In the genomic region with DNA sequence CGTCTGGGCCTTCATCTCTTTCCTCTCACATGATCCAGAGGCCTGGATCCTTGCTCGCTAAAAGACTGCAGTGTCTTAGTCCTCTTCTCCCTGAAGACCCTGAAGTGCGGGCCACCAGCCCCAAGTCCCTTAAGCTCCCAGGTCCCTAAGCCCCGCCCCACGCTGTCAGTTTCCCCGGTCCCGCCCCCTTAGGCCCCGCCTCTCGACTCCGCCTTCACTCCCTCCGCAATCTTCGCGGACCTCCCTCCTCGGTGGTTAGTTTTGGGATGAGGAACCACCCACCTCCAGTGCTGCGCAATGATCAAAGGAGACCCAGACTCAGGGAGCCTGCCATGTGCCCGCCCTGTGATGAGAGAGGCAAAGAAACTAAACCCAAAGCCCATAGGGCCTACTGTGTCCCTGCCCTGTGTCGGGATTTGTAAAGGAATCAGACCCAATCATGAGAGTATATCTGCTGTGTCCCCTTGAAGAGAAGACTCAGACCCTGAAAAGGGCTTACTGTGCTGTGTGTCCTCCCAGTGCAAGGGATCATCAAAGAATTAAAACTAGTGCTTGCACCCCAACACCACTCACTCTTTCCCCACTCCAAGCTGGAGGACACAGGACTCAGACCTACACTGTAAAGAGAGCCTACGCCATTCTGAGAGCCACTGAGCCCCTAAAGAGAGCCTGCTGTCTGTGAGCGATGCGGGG, we compare ENCODE assay signal across 8 cellular contexts. TPM values are rescaled to one million over a fixed set of nuclear protein-coding genes. Genes with fewer than 3 reads are reported as not detected.
A peak's percentile ranks its signal among the peaks of the same experiment; 100 is the strongest.
DNase-seq lines count a peak whose midpoint lies in the region; ATAC-seq and TF ChIP-seq lines count a peak whose summit lies in the region.

No MANE protein-coding gene starts in this region.

- H3K27me3 ChIP-seq in SJSA1 (replicated peaks) (no peaks in the 10 kb centered on the region), upper lobe of right lung (no peaks in the 10 kb centered on the region)

- TF ChIP-seq CTCF in C4-2B (conservative IDR thresholded peaks at IDR 0.05) (no peak), upper lobe of right lung (IDR thresholded peaks at IDR 0.05) (no peak)

- H3K9me3 ChIP-seq in KOPT-K1 (ENCODE audit: insufficient read depth, low read length, poor library complexity, severe bottlenecking) = no peaks in the 10 kb centered on the region
- H3K9me3 ChIP-seq in SJSA1 (replicated peaks) = no peaks in the 10 kb centered on the region
- H3K9me3 ChIP-seq in upper lobe of right lung = no peaks in the 10 kb centered on the region

- H3K36me3 ChIP-seq in KOPT-K1 (ENCODE audit: insufficient read depth, low read length) (peaks cover 7% of the 10 kb centered on the region; the same call in 1 of the 2 replicates), SJSA1 (peaks cover 10% of the 10 kb centered on the region), upper lobe of right lung (peaks cover 4% of the 10 kb centered on the region)

- H3K4me3 ChIP-seq in SJSA1 (peak overlapping the region; percentile 43), upper lobe of right lung (peak overlapping the region; percentile 79)

- H3K27ac ChIP-seq in C4-2B (peak overlapping the region; percentile 82), KOPT-K1 (ENCODE audit: low read depth, low read length, poor library complexity, severe bottlenecking) (peak overlapping the region; percentile 76), SJSA1 (no peak overlapping the region), upper lobe of right lung (peak overlapping the region; percentile 73)

- intact Hi-C loops in cardiac septum (cut with DNase I) (loop anchor here (2.0 kb wide), 1 partner anchor 16 kb away; the partner anchor contains the start of gene RBM42), posterior cingulate gyrus (cut with DNase I) (no loop called here), upper lobe of right lung (cut with DNase I) (no loop called here)

- DNase-seq in SJSA1 (ENCODE audit: low read depth in 1 of 2, low spot score in 2 of 2) (peak in 1 of 2 experiments; percentile 81), cardiac septum (ENCODE audit: low spot score) (peak; percentile 91), posterior cingulate gyrus (peak; percentile 36 to 95 (median 72)), upper lobe of right lung (peak; percentile 91)
- DNase-seq in activated naive CD4-positive, alpha-beta T cell treated with anti-CD3 and anti-CD28 coated beads, Interleukin-2, amount 50 U/mL, for 16 hours = peak; percentile 84

- H3K4me1 ChIP-seq in SJSA1 (replicated peaks) (peaks cover 46% of the 10 kb centered on the region), upper lobe of right lung (peaks cover 17% of the 10 kb centered on the region)

- ATAC-seq in upper lobe of right lung (peak; percentile 27), HG03439 (IDR thresholded peaks at IDR 0.05; ENCODE audit: unreplicated experiment) (no peak)

RNA-seq across cellular contexts. Expression of gene COX6B1, which starts 3.0 kb away (rescaled TPM):
- 364 and 463 TPM in 2 replicates for total RNA-seq in SJSA1 (2014; rRNA removed; shearing (Covaris generic))
- total RNA-seq in cardiac septum (1,054 TPM), upper lobe of right lung (226 TPM)

RNA-seq across cellular contexts. Expression of gene ETV2, which starts 3.6 kb away (rescaled TPM):
- total RNA-seq in SJSA1 (2014; rRNA removed; shearing (Covaris generic)) = 0.82 and 9.0 TPM in 2 replicates
- total RNA-seq in cardiac septum = 0.78 TPM
- 0.72 TPM for total RNA-seq in upper lobe of right lung

RNA-seq across cellular contexts. Expression of gene RBM42, which starts 16.3 kb away (rescaled TPM):
- total RNA-seq in SJSA1 (2014; rRNA removed; shearing (Covaris generic)) = 106 and 151 TPM in 2 replicates
- 56.2 TPM for total RNA-seq in cardiac septum
- 64.5 TPM for total RNA-seq in upper lobe of right lung

RNA-seq across cellular contexts. Expression of gene UPK1A, which starts 21.2 kb away (rescaled TPM):
- total RNA-seq in SJSA1 (2014; rRNA removed; shearing (Covaris generic)) = not detected in 2 replicates
- total RNA-seq in cardiac septum = not detected
- not detected for total RNA-seq in upper lobe of right lung

RNA-seq across cellular contexts. Expression of gene HAUS5, which starts 32.6 kb away (rescaled TPM):
- total RNA-seq in SJSA1 (2014; rRNA removed; shearing (Covaris generic)) = 10.2 and 15.2 TPM in 2 replicates
- total RNA-seq in cardiac septum = 5.9 TPM
- total RNA-seq in upper lobe of right lung = 8.9 TPM
